8 cellular contexts compared by ENCODE assay signal in genomic region chr4:2793578-2793919, GRCh38. TPM values are rescaled to one million over a fixed set of nuclear protein-coding genes. Genes with fewer than 3 reads are reported as not detected.
A peak's percentile ranks its signal among the peaks of the same experiment; 100 is the strongest.
DNase-seq lines count a peak whose midpoint lies in the region; ATAC-seq and TF ChIP-seq lines count a peak whose summit lies in the region.

No MANE protein-coding gene starts in this region.

- H3K9me3 Mint-ChIP-seq in nephron = no peaks in the 10 kb centered on the region

- peaks cover 29% of the 10 kb centered on the region for H3K4me1 Mint-ChIP-seq in nephron

- WGBS in esophagus, 2 donors = 3 to 4% methylated on average over 22 to 24 of the region's 24 CpGs

- ATAC-seq in GM21825 (IDR thresholded peaks at IDR 0.05; ENCODE audit: unreplicated experiment) (no peak), GM18520 (IDR thresholded peaks at IDR 0.05; ENCODE audit: unreplicated experiment) (no peak)

- peaks cover 20 to 54% of the 10 kb centered on the region in 2 donors for H3K4me1 ChIP-seq in esophagus (ENCODE audit: control insufficient read depth in 2 of 2, insufficient read depth in 2 of 2, low read length in 1 of 2)

- peak overlapping the region in 2 of 3 experiments; percentile 70 to 89 for H3K27ac Mint-ChIP-seq in nephron

- H3K9me3 ChIP-seq in esophagus (ENCODE audit: control insufficient read depth in 2 of 2, insufficient read depth in 1 of 2, low read depth in 1 of 2, low read length in 1 of 2) = no peaks in the 10 kb centered on the region

- peaks cover 10% of the 10 kb centered on the region for H3K27me3 Mint-ChIP-seq in nephron (ENCODE audit: low read depth)

- H3K36me3 Mint-ChIP-seq in nephron (ENCODE audit: low read depth) = no peaks in the 10 kb centered on the region

- TF ChIP-seq CTCF in nephron (IDR thresholded peaks at IDR 0.05; ENCODE audit: unreplicated experiment in 3 of 3) = no peak

- peak; percentile 58 to 68 for DNase-seq in activated CD4-positive, alpha-beta T cell treated with anti-CD3 and anti-CD28 coated beads for 4 hours
- no peak for DNase-seq in activated CD4-positive, alpha-beta T cell treated with anti-CD3 and anti-CD28 coated beads for 1 hour
- peak; percentile 77 for DNase-seq in activated CD4-positive, alpha-beta T cell treated with anti-CD3 and anti-CD28 coated beads for 48 hours
- no peak for DNase-seq in Kasumi-1 (lab: John Stamatoyannopoulos, UW)

- H3K27me3 ChIP-seq in esophagus (ENCODE audit: control insufficient read depth in 1 of 2, insufficient read depth in 2 of 2, low read length in 2 of 2) = no peaks in the 10 kb centered on the region

- H3K27ac ChIP-seq in esophagus (ENCODE audit: low read depth in 2 of 2, low read length in 1 of 2) = peak overlapping the region; percentile 70 to 93

- H3K4me3 Mint-ChIP-seq in nephron = peak overlapping the region; percentile 81 to 87 (median 86)

- peak overlapping the region; percentile 62 to 76 for H3K4me3 ChIP-seq in esophagus (ENCODE audit: low read depth in 1 of 2, low read length in 2 of 2)

- peaks cover 0 to 2% of the 10 kb centered on the region in 2 donors for H3K36me3 ChIP-seq in esophagus (ENCODE audit: control insufficient read depth in 2 of 2, insufficient read depth in 2 of 2, low read length in 1 of 2)

RNA-seq across cellular contexts. Expression of gene SH3BP2, which starts 0.7 kb away (rescaled TPM):
- polyA plus RNA-seq in esophagus = 10 to 100 TPM; 14.3 to 45.1 TPM

RNA-seq across cellular contexts. Expression of gene TNIP2, which starts 37.4 kb away (rescaled TPM):
- polyA plus RNA-seq in esophagus = 10 to 100 TPM; 29.3 to 29.7 TPM

RNA-seq across cellular contexts. Expression of gene ADD1, which starts 50.1 kb away (rescaled TPM):
- polyA plus RNA-seq in esophagus = 100 to 1,000 TPM; 102 to 156 TPM

Comparison
In these comparisons a context has a peak if more than half of its experiments do, and no peak if none do; other contexts are left out.
1. DNase-seq: peak in activated CD4-positive, alpha-beta T cell treated with anti-CD3 and anti-CD28 coated beads for 4 hours (2 of 2) and activated CD4-positive, alpha-beta T cell treated with anti-CD3 and anti-CD28 coated beads for 48 hours (single experiment); none in activated CD4-positive, alpha-beta T cell treated with anti-CD3 and anti-CD28 coated beads for 1 hour (single experiment) and Kasumi-1 (0 of 2).